In the genomic region with DNA sequence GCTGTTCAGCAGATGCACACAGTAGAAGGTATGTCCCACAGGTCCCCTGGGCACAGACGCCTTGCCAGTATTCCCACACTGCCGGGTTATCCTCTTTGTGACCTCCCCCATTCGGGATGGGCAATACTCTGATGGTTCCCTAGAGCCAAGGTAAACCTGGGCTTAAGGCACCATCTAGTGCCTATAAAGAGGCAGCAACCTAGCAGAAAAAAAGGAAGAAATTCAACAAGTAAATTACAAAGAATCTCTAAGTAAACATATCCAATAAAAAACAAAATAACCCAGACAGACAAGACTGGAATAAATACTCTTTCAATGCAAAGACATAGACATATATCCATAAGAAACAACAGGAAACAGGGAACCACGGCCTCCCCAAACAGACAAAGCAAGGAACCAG, we compare ENCODE assay signal across 3 cellular contexts.
TF ChIP-seq lines count a peak whose summit lies in the region.

No MANE protein-coding gene starts in this region.

TF ChIP-seq in A549, 52 proteins besides CTCF, POLR2A, EP300 and RAD21:
- no peak for TF ChIP-seq JUN (IDR thresholded peaks at IDR 0.05)
- peak; percentile 80; the same call in 1 of the 2 replicates for TF ChIP-seq FOXS1 (CRISPR knock-in tag; IDR thresholded peaks at IDR 0.05)
- TF ChIP-seq ZNF302 (CRISPR knock-in tag; IDR thresholded peaks at IDR 0.05) = no peak
- TF ChIP-seq, protein P1, sequence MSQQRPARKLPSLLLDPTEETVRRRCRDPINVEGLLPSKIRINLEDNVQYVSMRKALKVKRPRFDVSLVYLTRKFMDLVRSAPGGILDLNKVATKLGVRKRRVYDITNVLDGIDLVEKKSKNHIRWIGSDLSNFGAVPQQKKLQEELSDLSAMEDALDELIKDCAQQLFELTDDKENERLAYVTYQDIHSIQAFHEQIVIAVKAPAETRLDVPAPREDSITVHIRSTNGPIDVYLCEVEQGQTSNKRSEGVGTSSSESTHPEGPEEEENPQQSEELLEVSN (IDR thresholded peaks at IDR 0.05; ENCODE audit: borderline replicate concordance, low read depth) = no peak
- TF ChIP-seq, protein P2, sequence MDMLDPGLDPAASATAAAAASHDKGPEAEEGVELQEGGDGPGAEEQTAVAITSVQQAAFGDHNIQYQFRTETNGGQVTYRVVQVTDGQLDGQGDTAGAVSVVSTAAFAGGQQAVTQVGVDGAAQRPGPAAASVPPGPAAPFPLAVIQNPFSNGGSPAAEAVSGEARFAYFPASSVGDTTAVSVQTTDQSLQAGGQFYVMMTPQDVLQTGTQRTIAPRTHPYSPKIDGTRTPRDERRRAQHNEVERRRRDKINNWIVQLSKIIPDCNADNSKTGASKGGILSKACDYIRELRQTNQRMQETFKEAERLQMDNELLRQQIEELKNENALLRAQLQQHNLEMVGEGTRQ (IDR thresholded peaks at IDR 0.05) = no peak
- TF ChIP-seq, protein P3, sequence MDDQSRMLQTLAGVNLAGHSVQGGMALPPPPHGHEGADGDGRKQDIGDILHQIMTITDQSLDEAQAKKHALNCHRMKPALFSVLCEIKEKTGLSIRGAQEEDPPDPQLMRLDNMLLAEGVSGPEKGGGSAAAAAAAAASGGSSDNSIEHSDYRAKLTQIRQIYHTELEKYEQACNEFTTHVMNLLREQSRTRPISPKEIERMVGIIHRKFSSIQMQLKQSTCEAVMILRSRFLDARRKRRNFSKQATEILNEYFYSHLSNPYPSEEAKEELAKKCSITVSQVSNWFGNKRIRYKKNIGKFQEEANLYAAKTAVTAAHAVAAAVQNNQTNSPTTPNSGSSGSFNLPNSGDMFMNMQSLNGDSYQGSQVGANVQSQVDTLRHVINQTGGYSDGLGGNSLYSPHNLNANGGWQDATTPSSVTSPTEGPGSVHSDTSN (IDR thresholded peaks at IDR 0.05) = no peak
- no peak for TF ChIP-seq NFE2L2 (conservative IDR thresholded peaks at IDR 0.05; ENCODE audit: low read length)
- no peak for TF ChIP-seq KDM5A (IDR thresholded peaks at IDR 0.05)
- no peak for TF ChIP-seq JUNB (IDR thresholded peaks at IDR 0.05)

TF ChIP-seq in HCT116, 20 proteins besides CTCF, POLR2A, EP300 and RAD21:
- TF ChIP-seq EGR1 (IDR thresholded peaks at IDR 0.05; ENCODE audit: low read depth) (no peak), CBX3 (IDR thresholded peaks at IDR 0.05; ENCODE audit: low read depth) (peak; percentile 68; the same call in 1 of the 2 replicates), SP1 (IDR thresholded peaks at IDR 0.05; ENCODE audit: low read depth) (no peak)
TF ChIP-seq in HCT116: peak in this region for 1.

TF ChIP-seq in K562, 482 proteins besides CTCF, POLR2A, EP300 and RAD21:
- TF ChIP-seq TRIM28 (IDR thresholded peaks at IDR 0.05) (peak; percentile 82), ZEB2 (IDR thresholded peaks at IDR 0.05) (peak; percentile 58; the same call in 1 of the 2 replicates), PHF8 (IDR thresholded peaks at IDR 0.05; ENCODE audit: borderline replicate concordance, low read length) (no peak), CBX3 (IDR thresholded peaks at IDR 0.05; ENCODE audit: borderline replicate concordance in 1 of 2, low read length in 2 of 2) (peak in 1 of 2 experiments; percentile 61; a peak in 1 of 3 replicates), PML (IDR thresholded peaks at IDR 0.05; ENCODE audit: low read length) (no peak), STAG1 (CRISPR knock-in tag; IDR thresholded peaks at IDR 0.05; ENCODE audit: borderline replicate concordance) (peak; percentile 25; the same call in 1 of the 2 replicates)
- TF ChIP-seq, protein P4, sequence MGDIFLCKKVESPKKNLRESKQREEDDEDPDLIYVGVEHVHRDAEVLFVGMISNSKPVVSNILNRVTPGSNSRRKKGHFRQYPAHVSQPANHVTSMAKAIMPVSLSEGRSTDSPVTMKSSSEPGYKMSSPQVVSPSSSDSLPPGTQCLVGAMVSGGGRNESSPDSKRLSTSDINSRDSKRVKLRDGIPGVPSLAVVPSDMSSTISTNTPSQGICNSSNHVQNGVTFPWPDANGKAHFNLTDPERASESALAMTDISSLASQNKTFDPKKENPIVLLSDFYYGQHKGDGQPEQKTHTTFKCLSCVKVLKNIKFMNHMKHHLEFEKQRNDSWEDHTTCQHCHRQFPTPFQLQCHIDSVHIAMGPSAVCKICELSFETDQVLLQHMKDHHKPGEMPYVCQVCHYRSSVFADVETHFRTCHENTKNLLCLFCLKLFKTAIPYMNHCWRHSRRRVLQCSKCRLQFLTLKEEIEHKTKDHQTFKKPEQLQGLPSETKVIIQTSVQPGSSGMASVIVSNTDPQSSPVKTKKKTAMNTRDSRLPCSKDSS (IDR thresholded peaks at IDR 0.05; ENCODE audit: low read depth, partially characterized antibody) = peak; percentile 81
